In genomic region chr6:47144306-47144705, GRCh38 we compare ENCODE assay signal across 17 cellular contexts.
DNase-seq lines count a peak whose midpoint lies in the region; ATAC-seq and TF ChIP-seq lines count a peak whose summit lies in the region.
"Had no signal": no experiment of that assay in that cellular context is flagged by ENCODE, and none has a peak within 500 bp of the region (broad histone marks: within the 10 kb centered on the region; RNA-seq: fewer than 3 reads in every experiment).

No MANE protein-coding gene starts in this region.

- DNase-seq in GM04504 (ENCODE audit: low read depth), result peak; percentile 60
- peak; percentile 76 for DNase-seq in RPMI7951 (ENCODE audit: low read depth)
- peak; percentile 91 for DNase-seq in fibroblast of the aortic adventitia (ENCODE audit: low read depth)
- peak; percentile 33 for DNase-seq in renal cortical epithelial cell (ENCODE audit: low read depth)
- DNase-seq in 8988T, result no peak
- DNase-seq in activated CD4-positive, alpha-beta T cell treated with anti-CD3 and anti-CD28 coated beads for 36 hours, result no peak
- DNase-seq in NCI-H187 (lab: John Stamatoyannopoulos, UW), result no peak
- no peak for DNase-seq in mesenteric fat pad (ENCODE audit: low spot score)
- DNase-seq: activated effector memory CD4-positive, alpha-beta T cell treated with anti-CD3 and anti-CD28 coated beads, Interleukin-2, amount 50 U/mL, for 16 hours; CD4-positive, alpha-beta T cell; DND-41; dorsolateral prefrontal cortex; islet precursor cell; NCI-H1417 treated with DMSO at 0.1 percent for 48 hours; NCI-H345; ovary had no signal

- POLR2A ChIA-PET in activated CD4-positive, alpha-beta T cell treated with anti-CD3 and anti-CD28 coated beads for 36 hours (lab: Charles Lee), result no interaction called here

- intact Hi-C loops in activated CD4-positive, alpha-beta T cell treated with anti-CD3 and anti-CD28 coated beads for 36 hours (cut with DNase I, micrococcal nuclease), result no loop called here

- H3K4me1 Mint-ChIP-seq in activated CD4-positive, alpha-beta T cell treated with anti-CD3 and anti-CD28 coated beads for 36 hours, result no peaks in the 10 kb centered on the region

- no peaks in the 10 kb centered on the region for H3K27me3 Mint-ChIP-seq in activated CD4-positive, alpha-beta T cell treated with anti-CD3 and anti-CD28 coated beads for 36 hours

- H3K4me3 ChIP-seq in fibroblast of the aortic adventitia (ENCODE audit: low read depth, low read length), result no peak overlapping the region
- H3K4me3 ChIP-seq: dorsolateral prefrontal cortex, K562, ovary had no signal

- no peak overlapping the region for H3K27ac Mint-ChIP-seq in activated CD4-positive, alpha-beta T cell treated with anti-CD3 and anti-CD28 coated beads for 36 hours
- H3K27ac Mint-ChIP-seq: CD4-positive, alpha-beta T cell had no signal

- TF ChIP-seq CTCF in fibroblast of the aortic adventitia (IDR thresholded peaks at IDR 0.05; ENCODE audit: insufficient read depth, low read length), result no peak

- H3K9me3 Mint-ChIP-seq in activated CD4-positive, alpha-beta T cell treated with anti-CD3 and anti-CD28 coated beads for 36 hours (ENCODE audit: low read depth), result no peaks in the 10 kb centered on the region
- H3K9me3 Mint-ChIP-seq: CD4-positive, alpha-beta T cell had no signal

- ATAC-seq in activated CD4-positive, alpha-beta T cell treated with anti-CD3 and anti-CD28 coated beads for 36 hours, result no peak
- ATAC-seq: K562 had no signal

- H3K4me3 Mint-ChIP-seq in activated CD4-positive, alpha-beta T cell treated with anti-CD3 and anti-CD28 coated beads for 36 hours, result no peak overlapping the region
- H3K4me3 Mint-ChIP-seq: CD4-positive, alpha-beta T cell had no signal

- H3K36me3 Mint-ChIP-seq in activated CD4-positive, alpha-beta T cell treated with anti-CD3 and anti-CD28 coated beads for 36 hours (ENCODE audit: low read depth), result no peaks in the 10 kb centered on the region

- CTCF ChIA-PET in activated CD4-positive, alpha-beta T cell treated with anti-CD3 and anti-CD28 coated beads for 36 hours (lab: Charles Lee), result no interaction called here

Comparison
In these comparisons a context has a peak if more than half of its experiments do, and no peak if none do; other contexts are left out.
1. DNase-seq: peak in GM04504 (single experiment), RPMI7951 (single experiment), fibroblast of the aortic adventitia (single experiment) and renal cortical epithelial cell (single experiment); none in 8988T (single experiment), activated CD4-positive, alpha-beta T cell treated with anti-CD3 and anti-CD28 coated beads for 36 hours (single experiment), NCI-H187 (0 of 2) and mesenteric fat pad (single experiment).